In the genomic region with DNA sequence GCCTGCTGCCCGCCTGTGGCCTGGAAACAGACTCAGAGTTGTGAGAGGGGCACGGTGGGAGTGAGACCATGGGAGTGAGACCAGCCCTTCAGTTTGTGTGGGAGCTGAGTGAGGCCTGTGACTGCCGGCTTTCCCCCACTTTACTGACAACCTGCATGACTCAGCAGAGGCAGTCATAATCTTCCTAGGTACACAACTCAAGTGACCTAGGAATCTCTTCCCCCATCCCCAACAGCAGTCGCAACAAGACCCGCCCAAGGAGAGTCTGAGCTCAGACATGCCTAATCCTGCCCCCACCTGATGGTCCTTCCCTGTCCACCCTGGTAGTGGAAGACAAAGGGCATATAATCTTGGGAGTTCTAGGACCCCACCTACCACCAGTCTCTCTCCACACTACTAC, we compare ENCODE assay signal across 26 cellular contexts.
"Had no signal": no experiment of that assay in that cellular context is flagged by ENCODE, and none has a peak within 500 bp of the region (broad histone marks: within the 10 kb centered on the region; RNA-seq: fewer than 3 reads in every experiment).

No MANE protein-coding gene starts in this region.

- H3K27me3 Mint-ChIP-seq: activated B cell treated with CpG ODN at 0.5 μM for 24 hours; activated CD4-positive, alpha-beta T cell treated with anti-CD3 and anti-CD28 coated beads for 36 hours; activated naive CD8-positive, alpha-beta T cell treated with anti-CD3 and anti-CD28 coated beads, Interleukin-2, amount 10 ng/mL, durations not matched to agents 7 days and 5 days had no signal

- H3K27me3 ChIP-seq: hepatocyte, neutrophil, ovary, thyroid gland, upper lobe of right lung had no signal

- H3K4me1 ChIP-seq: prostate gland, thyroid gland, upper lobe of right lung had no signal

- H3K27ac ChIP-seq: coronary artery, hepatocyte, neutrophil, ovary, prostate gland, thyroid gland, upper lobe of right lung had no signal

- H3K36me3 ChIP-seq: ovary had no signal

- H3K4me3 ChIP-seq: coronary artery, hepatocyte, ovary, prostate gland, thyroid gland, upper lobe of right lung had no signal

- H3K9me3 ChIP-seq: neutrophil, ovary, prostate gland, thyroid gland, upper lobe of right lung had no signal

- DNase-seq: activated B cell treated with CpG ODN at 0.5 μM for 24 hours; activated CD4-positive, alpha-beta T cell treated with anti-CD3 and anti-CD28 coated beads for 36 hours; activated CD4-positive, alpha-beta T cell treated with anti-CD3 and anti-CD28 coated beads, Interleukin-2, amount 50 U/mL, for 4 hours; activated naive CD4-positive, alpha-beta T cell; activated naive CD8-positive, alpha-beta T cell treated with anti-CD3 and anti-CD28 coated beads, Interleukin-2, amount 10 ng/mL, durations not matched to agents 7 days and 5 days; activated T-cell treated with anti-CD3 and anti-CD28 coated beads for 4 hours; amniotic stem cell; cerebellar nuclear complex; glutamatergic neuron; immature natural killer cell; kidney glomerular epithelial cell; left ventricle myocardium superior; midbrain; natural killer cell; ovary; stimulated activated CD4-positive, alpha-beta T cell treated with anti-CD3 and anti-CD28 coated beads, Interleukin-2, amount 100 ng/mL, for 48 hours; stimulated activated CD8-positive, alpha-beta memory T cell treated with anti-CD3 and anti-CD28 coated beads, Interleukin-4, amount 100 ng/mL, for 48 hours; stimulated activated naive CD4-positive, alpha-beta T cell; thyroid gland; upper lobe of right lung had no signal

- H3K4me3 Mint-ChIP-seq: activated B cell treated with CpG ODN at 0.5 μM for 24 hours; activated CD4-positive, alpha-beta T cell treated with anti-CD3 and anti-CD28 coated beads for 36 hours; activated naive CD8-positive, alpha-beta T cell treated with anti-CD3 and anti-CD28 coated beads, Interleukin-2, amount 10 ng/mL, durations not matched to agents 7 days and 5 days; immature natural killer cell; natural killer cell; T-helper 1 cell treated with Interleukin-12 subunit alpha and Interleukin-12 subunit beta and Interleukin-4 antibody, amounts not matched to agents 30 μg/mL and 1 μg/mL, for 36 hours had no signal

- H3K27ac Mint-ChIP-seq: activated B cell treated with CpG ODN at 0.5 μM for 24 hours; activated naive CD8-positive, alpha-beta T cell treated with anti-CD3 and anti-CD28 coated beads, Interleukin-2, amount 10 ng/mL, durations not matched to agents 7 days and 5 days; natural killer cell; T-helper 1 cell treated with Interleukin-12 subunit alpha and Interleukin-12 subunit beta and Interleukin-4 antibody, amounts not matched to agents 30 μg/mL and 1 μg/mL, for 36 hours had no signal

- H3K4me1 Mint-ChIP-seq: activated B cell treated with CpG ODN at 0.5 μM for 24 hours, immature natural killer cell had no signal

- ATAC-seq: activated CD4-positive, alpha-beta T cell treated with anti-CD3 and anti-CD28 coated beads for 36 hours; esophagus mucosa; left ventricle myocardium superior; natural killer cell; upper lobe of right lung had no signal
